ENCODE assay signal across 26 cellular contexts in genomic region chr10:76937056-76937665, GRCh38.
DNase-seq lines count a peak whose midpoint lies in the region; ATAC-seq and TF ChIP-seq lines count a peak whose summit lies in the region.
"Had no signal": no experiment of that assay in that cellular context is flagged by ENCODE, and none has a peak within 500 bp of the region (broad histone marks: within the 10 kb centered on the region; RNA-seq: fewer than 3 reads in every experiment).

No MANE protein-coding gene starts in this region.

- H3K9me3 Mint-ChIP-seq in chondrocyte (ENCODE audit: low read depth) = no peaks in the 10 kb centered on the region
- H3K9me3 Mint-ChIP-seq: activated CD4-positive, alpha-beta memory T cell treated with anti-CD3 and anti-CD28 coated beads for 36 hours; memory B cell; neural crest cell; T-helper 2 cell treated with Interferon-gamma antibody and Interleukin-4, amounts not matched to agents 5 μg/mL and 100 μg/mL, for 36 hours had no signal

- peak overlapping the region; percentile 51 for H3K27ac ChIP-seq in cingulate gyrus (ENCODE audit: low read depth, low read length)
- peak overlapping the region in 3 of 4 donors; percentile 9 to 65 (median 35) for H3K27ac ChIP-seq in transverse colon
- H3K27ac ChIP-seq: C4-2B, esophagus muscularis mucosa, PC-9 had no signal

- peaks cover 0 to 17% (median 2%) of the 10 kb centered on the region in 4 donors for H3K4me1 ChIP-seq in transverse colon

- DNase-seq in medulla oblongata (ENCODE audit: extremely low spot score) (peak; percentile 33), transverse colon (no peak), KG1 (lab: John Stamatoyannopoulos, UW) (no peak), chondrocyte (ENCODE audit: low spot score) (no peak)
- DNase-seq: activated CD4-positive, alpha-beta memory T cell treated with anti-CD3 and anti-CD28 coated beads for 36 hours; activated CD4-positive, alpha-beta T cell treated with anti-CD3 and anti-CD28 coated beads for 1 hour; activated naive CD4-positive, alpha-beta T cell; cerebellar nuclear complex; DND-41; dorsolateral prefrontal cortex; foreskin melanocyte; KBM-7; NCI-H1930; NCI-H526; PC-9; Right ventricle myocardium superior; stimulated activated CD4-positive, alpha-beta T cell treated with anti-CD3 and anti-CD28 coated beads, Interleukin-4, amount 100 ng/mL, for 4 hours; trophoblast cell had no signal

- H3K4me1 Mint-ChIP-seq in chondrocyte (ENCODE audit: low read depth) = no peaks in the 10 kb centered on the region
- H3K4me1 Mint-ChIP-seq: memory B cell had no signal

- no peaks in the 10 kb centered on the region for H3K27me3 ChIP-seq in transverse colon
- H3K27me3 ChIP-seq: dorsolateral prefrontal cortex, esophagus muscularis mucosa had no signal

- H3K27me3 Mint-ChIP-seq in chondrocyte (ENCODE audit: low read depth) = no peaks in the 10 kb centered on the region
- H3K27me3 Mint-ChIP-seq: activated CD4-positive, alpha-beta memory T cell treated with anti-CD3 and anti-CD28 coated beads for 36 hours; memory B cell had no signal

- no peak overlapping the region for H3K27ac Mint-ChIP-seq in chondrocyte (ENCODE audit: unreplicated experiment)
- H3K27ac Mint-ChIP-seq: activated CD4-positive, alpha-beta memory T cell treated with anti-CD3 and anti-CD28 coated beads for 36 hours; memory B cell; T-helper 2 cell treated with Interferon-gamma antibody and Interleukin-4, amounts not matched to agents 5 μg/mL and 100 μg/mL, for 36 hours had no signal

- no peak overlapping the region for H3K4me3 Mint-ChIP-seq in chondrocyte (ENCODE audit: unreplicated experiment)
- H3K4me3 Mint-ChIP-seq: activated CD4-positive, alpha-beta memory T cell treated with anti-CD3 and anti-CD28 coated beads for 36 hours; memory B cell; neural crest cell; T-helper 2 cell treated with Interferon-gamma antibody and Interleukin-4, amounts not matched to agents 5 μg/mL and 100 μg/mL, for 36 hours had no signal

- intact Hi-C loops in transverse colon (cut with DNase I; ENCODE audit: low total_unique reads) = no loop called here

- H3K9me3 ChIP-seq in transverse colon = no peaks in the 10 kb centered on the region
- H3K9me3 ChIP-seq: esophagus muscularis mucosa had no signal

- TF ChIP-seq EP300 in transverse colon (IDR thresholded peaks at IDR 0.05; ENCODE audit: low read depth) = no peak

- in situ Hi-C loops in transverse colon (cut with MboI; ENCODE audit: low pct_ligation_motif_present in 1 of 4, low pct_unique_long_range_greater_than_20kb in 1 of 4, low sequenced_read_pairs in 3 of 4) = no loop called here

- TF ChIP-seq CTCF in transverse colon (IDR thresholded peaks at IDR 0.05) (no peak), chondrocyte (IDR thresholded peaks at IDR 0.05) (no peak)

- no peaks in the 10 kb centered on the region for H3K36me3 ChIP-seq in transverse colon

- peak; percentile 26; the same call in 2 of the 3 replicates for ATAC-seq in SK-N-SH treated with all-trans-retinoic acid at 6 μM for 48 hours
- ATAC-seq in GM21526 (IDR thresholded peaks at IDR 0.05; ENCODE audit: low FRiP score, unreplicated experiment) = no peak

- H3K36me3 Mint-ChIP-seq in chondrocyte (ENCODE audit: low read depth) = peaks cover 13% of the 10 kb centered on the region
- H3K36me3 Mint-ChIP-seq: activated CD4-positive, alpha-beta memory T cell treated with anti-CD3 and anti-CD28 coated beads for 36 hours; memory B cell had no signal

- no peak for TF ChIP-seq POLR2A in transverse colon (IDR thresholded peaks at IDR 0.05)

- no peak overlapping the region for H3K4me3 ChIP-seq in transverse colon
- H3K4me3 ChIP-seq: dorsolateral prefrontal cortex, esophagus muscularis mucosa, PC-9 had no signal

- WGBS in transverse colon (ENCODE audit: low coverage in 1 of 2), 2 donors = 55 to 59% methylated on average over 4 of the region's 4 CpGs

TF ChIP-seq in SK-N-SH treated with all-trans-retinoic acid at 6 μM for 48 hours, 23 proteins besides CTCF, POLR2A, EP300 and RAD21:
- TF ChIP-seq TCF4 (CRISPR knock-in tag; IDR thresholded peaks at IDR 0.05; ENCODE audit: borderline replicate concordance) (peak; percentile 40; the same call in 1 of the 2 replicates), PPARA (CRISPR knock-in tag; IDR thresholded peaks at IDR 0.05; ENCODE audit: borderline replicate concordance) (no peak)
